9 cellular contexts compared by ENCODE assay signal in genomic region chr2:106572541-106573148, GRCh38.
DNase-seq lines count a peak whose midpoint lies in the region; ATAC-seq and TF ChIP-seq lines count a peak whose summit lies in the region.
"Had no signal": no experiment of that assay in that cellular context is flagged by ENCODE, and none has a peak within 500 bp of the region (broad histone marks: within the 10 kb centered on the region; RNA-seq: fewer than 3 reads in every experiment).

No MANE protein-coding gene starts in this region.

- no peak overlapping the region for H3K4me3 Mint-ChIP-seq in activated T-cell treated with anti-CD3 and anti-CD28 coated beads, Interleukin-2, amount 50 U/mL, for 4 hours

- DNase-seq in left ventricle myocardium inferior (no peak), left ventricle myocardium superior (no peak), foreskin fibroblast (no peak), upper lobe of right lung (no peak), GM19238 (ENCODE audit: insufficient read length, low spot score) (no peak), NCI-H524 treated with DMSO at 0.1 percent for 48 hours (lab: John Stamatoyannopoulos, UW) (no peak)
- no peak for DNase-seq in activated T-cell treated with anti-CD3 and anti-CD28 coated beads, Interleukin-2, amount 50 U/mL, for 4 hours

- H3K27me3 ChIP-seq in left ventricle myocardium inferior (ENCODE audit: low read depth) (no peaks in the 10 kb centered on the region), OCI-LY3 (ENCODE audit: low read depth, low read length) (peaks cover 3% of the 10 kb centered on the region; the same call in 1 of the 2 replicates), upper lobe of right lung (no peaks in the 10 kb centered on the region)
- H3K27me3 ChIP-seq: SJCRH30 had no signal

- no peak overlapping the region for H3K27ac ChIP-seq in left ventricle myocardium inferior (replicated peaks)
- no peak overlapping the region for H3K27ac ChIP-seq in OCI-LY3 (ENCODE audit: low read length)
- H3K27ac ChIP-seq in upper lobe of right lung = no peak overlapping the region
- H3K27ac ChIP-seq: SJCRH30 had no signal

- TF ChIP-seq CTCF in left ventricle myocardium inferior (IDR thresholded peaks at IDR 0.05; ENCODE audit: borderline replicate concordance) (peak; percentile 39), OCI-LY3 (IDR thresholded peaks at IDR 0.05; ENCODE audit: low read depth, low read length) (peak; percentile 68), foreskin fibroblast (IDR thresholded peaks at IDR 0.05; ENCODE audit: low read depth, low read length) (peak; percentile 23), upper lobe of right lung (IDR thresholded peaks at IDR 0.05) (peak; percentile 42)

- H3K4me1 ChIP-seq in left ventricle myocardium inferior (peaks cover 21% of the 10 kb centered on the region), OCI-LY3 (ENCODE audit: low read length) (no peaks in the 10 kb centered on the region), upper lobe of right lung (no peaks in the 10 kb centered on the region)

- no peak overlapping the region for H2AFZ ChIP-seq in OCI-LY3 (ENCODE audit: low read depth, low read length)

- H3K4me3 ChIP-seq in left ventricle myocardium inferior (no peak overlapping the region), OCI-LY3 (ENCODE audit: low read length) (no peak overlapping the region), foreskin fibroblast (ENCODE audit: low read depth in 1 of 2, low read length in 2 of 2) (no peak overlapping the region), upper lobe of right lung (no peak overlapping the region)
- H3K4me3 ChIP-seq: SJCRH30 had no signal

- no peak overlapping the region for H3K4me2 ChIP-seq in OCI-LY3 (ENCODE audit: low read length)

- ATAC-seq in left ventricle myocardium superior (no peak), upper lobe of right lung (no peak)
- ATAC-seq in activated T-cell treated with anti-CD3 and anti-CD28 coated beads, Interleukin-2, amount 50 U/mL, for 4 hours = no peak

- H3K9me3 Mint-ChIP-seq in activated T-cell treated with anti-CD3 and anti-CD28 coated beads, Interleukin-2, amount 50 U/mL, for 4 hours = no peaks in the 10 kb centered on the region

- H3K9me3 ChIP-seq in left ventricle myocardium inferior (replicated peaks) (no peaks in the 10 kb centered on the region), OCI-LY3 (ENCODE audit: insufficient read depth, low read length) (no peaks in the 10 kb centered on the region), upper lobe of right lung (no peaks in the 10 kb centered on the region)
- H3K9me3 ChIP-seq: SJCRH30 had no signal

- no peaks in the 10 kb centered on the region for H4K20me1 ChIP-seq in OCI-LY3 (ENCODE audit: insufficient read depth, low read length)

- peaks cover 14% of the 10 kb centered on the region for H3K27me3 Mint-ChIP-seq in activated T-cell treated with anti-CD3 and anti-CD28 coated beads, Interleukin-2, amount 50 U/mL, for 4 hours (ENCODE audit: low read depth)

- no peaks in the 10 kb centered on the region for H3K79me2 ChIP-seq in OCI-LY3 (ENCODE audit: low read length)

- H3K4me1 Mint-ChIP-seq in activated T-cell treated with anti-CD3 and anti-CD28 coated beads, Interleukin-2, amount 50 U/mL, for 4 hours (ENCODE audit: low read depth) = no peaks in the 10 kb centered on the region

- no peaks in the 10 kb centered on the region for H3K36me3 Mint-ChIP-seq in activated T-cell treated with anti-CD3 and anti-CD28 coated beads, Interleukin-2, amount 50 U/mL, for 4 hours (ENCODE audit: insufficient read depth)

- H3K36me3 ChIP-seq in left ventricle myocardium inferior (no peaks in the 10 kb centered on the region), OCI-LY3 (replicated peaks; ENCODE audit: low read depth, low read length) (no peaks in the 10 kb centered on the region), upper lobe of right lung (no peaks in the 10 kb centered on the region)
- H3K36me3 ChIP-seq: SJCRH30 had no signal

- intact Hi-C loops in left ventricle myocardium inferior (cut with micrococcal nuclease) = no loop called here
- intact Hi-C loops in left ventricle myocardium superior (cut with micrococcal nuclease) = no loop called here
- intact Hi-C loops in upper lobe of right lung (cut with DNase I) = no loop called here

- H3K9ac ChIP-seq in OCI-LY3 (ENCODE audit: low read length) = no peak overlapping the region
